Comparison of ENCODE assay signal across 8 cellular contexts in genomic region chr4:154082760-154083530, GRCh38.
A peak's percentile ranks its signal among the peaks of the same experiment; 100 is the strongest.
DNase-seq lines count a peak whose midpoint lies in the region; ATAC-seq and TF ChIP-seq lines count a peak whose summit lies in the region.

No MANE protein-coding gene starts in this region.

- CTCF ChIA-PET in BJ (lab: Yijun Ruan, JAX): interaction anchor here (1.5 to 1.7 kb wide), 2 partner anchors 9 to 14 kb away, joined by 4 to 8 read pairs; no protein-coding TSS in a partner anchor

- H3K4me1 ChIP-seq in foreskin keratinocyte (no peaks in the 10 kb centered on the region), body of pancreas (no peaks in the 10 kb centered on the region)

- TF ChIP-seq CTCF in BJ (IDR thresholded peaks at IDR 0.05; ENCODE audit: insufficient read depth, low read depth, low read length): peak; percentile 37; the same call in 1 of the 2 replicates
- TF ChIP-seq CTCF in foreskin keratinocyte (conservative IDR thresholded peaks at IDR 0.05): peak; percentile 35
- no peak for TF ChIP-seq CTCF in body of pancreas (IDR thresholded peaks at IDR 0.05)

- no peak overlapping the region for H3K4me3 ChIP-seq in BJ (ENCODE audit: low read depth, low read length)
- no peak overlapping the region for H3K4me3 ChIP-seq in body of pancreas

- H3K9me3 ChIP-seq in body of pancreas: no peaks in the 10 kb centered on the region

- POLR2A ChIA-PET in BJ (lab: Charles Lee): no interaction called here

- no peak for TF ChIP-seq POLR2A in body of pancreas (IDR thresholded peaks at IDR 0.05)

- 83 to 85% methylated on average over 5 of the region's 5 CpGs for WGBS in body of pancreas, 2 donors

- ATAC-seq in GM21526 (IDR thresholded peaks at IDR 0.05; ENCODE audit: low FRiP score, unreplicated experiment) (peak; percentile 78), foreskin keratinocyte (peak; percentile 63), body of pancreas (no peak), HG03571 (IDR thresholded peaks at IDR 0.05; ENCODE audit: unreplicated experiment) (no peak)

- H3K27ac ChIP-seq in foreskin keratinocyte: no peak overlapping the region
- H3K27ac ChIP-seq in body of pancreas: no peak overlapping the region

- H3K27me3 ChIP-seq in BJ (ENCODE audit: control insufficient read depth, insufficient read depth, low read length) (no peaks in the 10 kb centered on the region), foreskin keratinocyte (no peaks in the 10 kb centered on the region), body of pancreas (no peaks in the 10 kb centered on the region)

- intact Hi-C loops in body of pancreas (cut with DNase I): no loop called here

- DNase-seq in BJ (ENCODE audit: low read depth) (no peak), NCI-H82 (lab: John Stamatoyannopoulos, UW) (peak; percentile 54), foreskin keratinocyte (peak in 1 of 2 donors; percentile 16), pons (ENCODE audit: low spot score) (no peak), anterior cingulate cortex (lab: John Stamatoyannopoulos, UW) (no peak), body of pancreas (no peak)

- no peaks in the 10 kb centered on the region for H3K36me3 ChIP-seq in BJ (ENCODE audit: control insufficient read depth, insufficient read depth, low read length)
- no peaks in the 10 kb centered on the region for H3K36me3 ChIP-seq in body of pancreas (replicated peaks in 1 of 2; ENCODE audit: insufficient read depth in 1 of 2, low read depth in 2 of 2)

Comparison
In these comparisons a context has a peak if more than half of its experiments do, and no peak if none do; other contexts are left out.
1. CTCF ChIP-seq: peak in BJ (single experiment) and foreskin keratinocyte (single experiment); none in body of pancreas (0 of 7).
2. ATAC-seq: peak in GM21526 (single experiment) and foreskin keratinocyte (single experiment); none in body of pancreas (single experiment) and HG03571 (single experiment).